ENCODE assay signal across 8 cellular contexts in genomic region chr3:30659270-30660127, GRCh38. TPM values are rescaled to one million over a fixed set of nuclear protein-coding genes. Genes with fewer than 3 reads are reported as not detected.
A peak's percentile ranks its signal among the peaks of the same experiment; 100 is the strongest.
DNase-seq lines count a peak whose midpoint lies in the region; ATAC-seq, FAIRE-seq and TF ChIP-seq lines count a peak whose summit lies in the region.

No MANE protein-coding gene starts in this region.

- H3K27me3 ChIP-seq in HUES64 (ENCODE audit: insufficient read depth, low read length) (no peaks in the 10 kb centered on the region), left lung (no peaks in the 10 kb centered on the region), upper lobe of left lung (no peaks in the 10 kb centered on the region)

- peak overlapping the region; percentile 89 for H3K4me2 ChIP-seq in A549

- FAIRE-seq in A549 (lab: Jason Lieb, UNC) = peak; percentile 91

- H3K4me1 ChIP-seq in A549 = peaks cover 49% of the 10 kb centered on the region
- H3K4me1 ChIP-seq in HUES64 (ENCODE audit: insufficient read depth, low read length) = peaks cover 61% of the 10 kb centered on the region
- H3K4me1 ChIP-seq in left lung = peaks cover 49 to 94% of the 10 kb centered on the region in 2 donors
- H3K4me1 ChIP-seq in upper lobe of left lung = peaks cover 72 to 88% (median 80%) of the 10 kb centered on the region in 4 donors

- intact Hi-C loops in left lung (cut with DNase I) = no loop called here

- peak; percentile 72 to 81 for DNase-seq in A549 (ENCODE audit: low read depth in 1 of 2, low spot score in 1 of 2)
- DNase-seq in astrocyte of the spinal cord (ENCODE audit: low read depth, low spot score) = peak; percentile 97
- no peak for DNase-seq in left lung
- DNase-seq in upper lobe of left lung = no peak
- no peak for DNase-seq in activated effector memory CD4-positive, alpha-beta T cell treated with Interleukin-2 at 50 U/mL for 16 hours

- in situ Hi-C loops in astrocyte of the spinal cord (cut with HindIII; ENCODE audit: low sequenced_read_pairs) = no loop called here

- TF ChIP-seq EP300 in A549 (IDR thresholded peaks at IDR 0.05) (peak; percentile 70 to 73; a peak in 3 of 5 replicates), upper lobe of left lung (IDR thresholded peaks at IDR 0.05) (no peak)

- WGBS in A549 (ENCODE audit: missing lambda C conversion rate) = 24% methylated on average over 7 of the region's 7 CpGs
- WGBS in HUES64 = 87% methylated on average over 7 of the region's 7 CpGs
- 76 to 81% methylated on average over 7 of the region's 7 CpGs for WGBS in upper lobe of left lung, 2 donors

- TF ChIP-seq RAD21 in A549 (conservative IDR thresholded peaks at IDR 0.05 in 1 of 2, IDR thresholded peaks at IDR 0.05 in 1 of 2) = peak in 1 of 2 experiments; percentile 50; a peak in 3 of 5 replicates

- no peak for TF ChIP-seq POLR2A in A549 (IDR thresholded peaks at IDR 0.05; ENCODE audit: low read length)
- TF ChIP-seq POLR2A in upper lobe of left lung (IDR thresholded peaks at IDR 0.05) = no peak

- ATAC-seq in A549 (peak; percentile 85 to 89), left lung (peak; percentile 53), upper lobe of left lung (ENCODE audit: low FRiP score in 2 of 2) (peak; percentile 63 to 64), HG03135 (IDR thresholded peaks at IDR 0.05; ENCODE audit: unreplicated experiment) (no peak), GM18502 (IDR thresholded peaks at IDR 0.05; ENCODE audit: poor library complexity, unreplicated experiment) (no peak)

- POLR2A ChIA-PET in A549 (lab: Yijun Ruan, JAX) = interaction anchor here (0.6 to 1.1 kb wide), 2 partner anchors 148 to 1314 kb away, joined by 3 read pairs; no protein-coding TSS in a partner anchor

- H3K36me3 ChIP-seq in HUES64 (ENCODE audit: insufficient read depth, low read length) (peaks cover 38% of the 10 kb centered on the region), left lung (peaks cover 0 to 70% of the 10 kb centered on the region in 2 donors), upper lobe of left lung (peaks cover 7 to 70% (median 33%) of the 10 kb centered on the region in 4 donors)

- H3K9ac ChIP-seq in HUES64 (ENCODE audit: low read depth, low read length) = peak overlapping the region; percentile 10; the same call in 1 of the 2 replicates

- H3K27ac ChIP-seq in A549 (peak overlapping the region; percentile 95 to 97), HUES64 (ENCODE audit: low read depth, low read length) (peak overlapping the region; percentile 72), left lung (peak overlapping the region; percentile 57 to 69), upper lobe of left lung (peak overlapping the region; percentile 57 to 78 (median 70))

- CTCF ChIA-PET in A549 (lab: Yijun Ruan, JAX) = interaction anchor here (0.6 to 1.9 kb wide), 8 partner anchors 18 to 617 kb away, joined by 3 to 8 read pairs (median 4); no protein-coding TSS in a partner anchor

- H3K4me3 ChIP-seq in A549 (peak overlapping the region; percentile 18; the same call in 2 of the 3 replicates), HUES64 (ENCODE audit: low read length) (no peak overlapping the region), astrocyte of the spinal cord (ENCODE audit: low read depth, low read length) (no peak overlapping the region), left lung (no peak overlapping the region), upper lobe of left lung (no peak overlapping the region)

- no peak for TF ChIP-seq CTCF in A549 (IDR thresholded peaks at IDR 0.05)
- no peak for TF ChIP-seq CTCF in astrocyte of the spinal cord (IDR thresholded peaks at IDR 0.05; ENCODE audit: low read depth, low read length)
- no peak for TF ChIP-seq CTCF in left lung (IDR thresholded peaks at IDR 0.05)
- no peak for TF ChIP-seq CTCF in upper lobe of left lung (IDR thresholded peaks at IDR 0.05)

- H3K9me3 ChIP-seq in A549 (no peaks in the 10 kb centered on the region), HUES64 (ENCODE audit: insufficient read depth, low read depth, low read length) (no peaks in the 10 kb centered on the region), left lung (no peaks in the 10 kb centered on the region), upper lobe of left lung (no peaks in the 10 kb centered on the region)

TF ChIP-seq in A549, 52 proteins besides CTCF, POLR2A, EP300 and RAD21:
- TF ChIP-seq SMC3 (IDR thresholded peaks at IDR 0.05) (peak; percentile 42), MAX (IDR thresholded peaks at IDR 0.05) (peak; percentile 69), EHF (CRISPR knock-in tag; IDR thresholded peaks at IDR 0.05) (no peak), CHD4 (IDR thresholded peaks at IDR 0.05; ENCODE audit: borderline replicate concordance) (no peak), HOXB5 (CRISPR knock-in tag; IDR thresholded peaks at IDR 0.05) (peak; percentile 28; the same call in 1 of the 2 replicates), RCOR1 (IDR thresholded peaks at IDR 0.05; ENCODE audit: low read depth, low read length) (no peak), GATA3 (IDR thresholded peaks at IDR 0.05; ENCODE audit: borderline replicate concordance) (peak; percentile 87), ZNF302 (CRISPR knock-in tag; IDR thresholded peaks at IDR 0.05) (peak; percentile 83), CHD2 (IDR thresholded peaks at IDR 0.05; ENCODE audit: low read length, partially characterized antibody) (no peak), HES2 (IDR thresholded peaks at IDR 0.05) (no peak), PBX3 (IDR thresholded peaks at IDR 0.05) (0 out of 2 replicates have a peak, but pooled peaks have one; percentile 29), FOSL2 (IDR thresholded peaks at IDR 0.05) (peak; percentile 90), FOSL2 (CRISPR knock-in tag; IDR thresholded peaks at IDR 0.05) (peak; percentile 86), SREBF2 (IDR thresholded peaks at IDR 0.05) (no peak), BCL3 (IDR thresholded peaks at IDR 0.05) (0 out of 3 replicates have a peak, but pooled peaks have one; percentile 62), JUNB (IDR thresholded peaks at IDR 0.05) (peak; percentile 92), JUN (IDR thresholded peaks at IDR 0.05) (peak; percentile 83 to 92), FOXS1 (CRISPR knock-in tag; IDR thresholded peaks at IDR 0.05) (peak; percentile 72; the same call in 1 of the 2 replicates), CEBPB (IDR thresholded peaks at IDR 0.05) (peak in 1 of 2 experiments; percentile 22; a peak in 3 of 4 replicates), ESRRA (IDR thresholded peaks at IDR 0.05; ENCODE audit: borderline replicate concordance, low read length) (no peak)

RNA-seq across cellular contexts. Expression of gene TGFBR2, which starts 53.1 kb away (rescaled TPM):
- 97.4 and 119 TPM in 2 replicates for polyA plus RNA-seq in A549 (2011; rRNA removed)
- polyA plus RNA-seq in A549 (2012; cell fraction: cytosol; rRNA removed) = 21.5 and 26.8 TPM in 2 replicates
- 20.0 and 20.1 TPM in 2 replicates for polyA plus RNA-seq in A549 (2012; cell fraction: nucleus; rRNA removed)
- 47.0 to 57.8 TPM (median 48.5 TPM) in 3 replicates for polyA plus RNA-seq in A549 (2017; fragmentation: RNase III; extraction: RNeasy Plus Mini Kit Qiagen cat#74134 plus additional on column Dnase treatment)
- 103 and 115 TPM in 2 replicates for polyA minus RNA-seq in A549 (2011; rRNA and poly(A)+ RNA removed)
- 4.2 TPM for polyA plus RNA-seq in HUES64 (2013, experiment 1 of 2)
- polyA plus RNA-seq in HUES64 (2013, experiment 2 of 2) = 4.4 TPM
- total RNA-seq in left lung = 100 to 1,000 TPM; 240 to 269 TPM
- 100 to 1,000 TPM in 5 of 6 donors, 10 to 100 TPM in 1; 82.8 to 385 (median 285) TPM for total RNA-seq in upper lobe of left lung

Comparison
In these comparisons a context has a peak if more than half of its experiments do, and no peak if none do; other contexts are left out.
1. ATAC-seq: peak in A549 (2 of 2), left lung (single experiment) and upper lobe of left lung (2 of 2); none in HG03135 (single experiment) and GM18502 (single experiment).
2. DNase-seq: peak in A549 (2 of 2) and astrocyte of the spinal cord (single experiment); none in left lung (0 of 2), upper lobe of left lung (0 of 2) and activated effector memory CD4-positive, alpha-beta T cell treated with Interleukin-2 at 50 U/mL for 16 hours (single experiment).
3. Peak in every context shown above with its lines, with median percentiles within 50 percentile points of each other: H3K27ac ChIP-seq.